Comparison of ENCODE assay signal across 21 cellular contexts in genomic region chr4:6107886-6108285, GRCh38.
"Had no signal": no experiment of that assay in that cellular context is flagged by ENCODE, and none has a peak within 500 bp of the region (broad histone marks: within the 10 kb centered on the region; RNA-seq: fewer than 3 reads in every experiment).

No MANE protein-coding gene starts in this region.

- H3K4me1 Mint-ChIP-seq: activated naive CD4-positive, alpha-beta T cell treated with anti-CD3 and anti-CD28 coated beads, Interleukin-2, amount 10 ng/mL, durations not matched to agents 7 days and 5 days; activated naive CD8-positive, alpha-beta T cell treated with anti-CD3 and anti-CD28 coated beads for 36 hours; T-cell had no signal

- DNase-seq: activated CD4-positive, alpha-beta T cell treated with anti-CD3 and anti-CD28 coated beads for 4 hours; activated CD8-positive, alpha-beta T cell treated with anti-CD3 and anti-CD28 coated beads for 36 hours; activated gamma-delta T cell treated with Interleukin-2 at 50 U/mL for 16 hours; activated naive CD4-positive, alpha-beta T cell treated with anti-CD3 and anti-CD28 coated beads, Interleukin-2, amount 10 ng/mL, durations not matched to agents 7 days and 5 days; activated naive CD8-positive, alpha-beta T cell treated with anti-CD3 and anti-CD28 coated beads for 36 hours; activated T-cell treated with anti-CD3 and anti-CD28 coated beads, Interleukin-2, amount 50 U/mL, for 24 hours; brain microvascular endothelial cell; IMR-90; Kasumi-1; KBM-7; NCI-H1930; NCI-H2107; NCI-H2171 treated with DMSO at 0.1 percent for 48 hours; NCI-H345; NCI-H510A; NCI-H526 treated with DMSO at 0.1 percent for 48 hours; SIG-M5; T-cell; WERI-Rb-1 had no signal

- ATAC-seq: activated CD8-positive, alpha-beta T cell treated with anti-CD3 and anti-CD28 coated beads for 36 hours; T-cell had no signal

- H3K4me3 Mint-ChIP-seq: activated CD8-positive, alpha-beta T cell treated with anti-CD3 and anti-CD28 coated beads for 36 hours; activated naive CD4-positive, alpha-beta T cell treated with anti-CD3 and anti-CD28 coated beads, Interleukin-2, amount 10 ng/mL, durations not matched to agents 7 days and 5 days; activated naive CD8-positive, alpha-beta T cell treated with anti-CD3 and anti-CD28 coated beads for 36 hours; activated T-cell treated with anti-CD3 and anti-CD28 coated beads, Interleukin-2, amount 50 U/mL, for 24 hours; T-cell had no signal

- H3K4me3 ChIP-seq: cardiac muscle cell, SK-N-MC had no signal

- H3K27ac Mint-ChIP-seq: activated CD8-positive, alpha-beta T cell treated with anti-CD3 and anti-CD28 coated beads for 36 hours; activated naive CD4-positive, alpha-beta T cell treated with anti-CD3 and anti-CD28 coated beads, Interleukin-2, amount 10 ng/mL, durations not matched to agents 7 days and 5 days; activated naive CD8-positive, alpha-beta T cell treated with anti-CD3 and anti-CD28 coated beads for 36 hours; activated T-cell treated with anti-CD3 and anti-CD28 coated beads, Interleukin-2, amount 50 U/mL, for 24 hours; T-cell had no signal

- H3K27me3 ChIP-seq: brain microvascular endothelial cell, cardiac muscle cell had no signal

- H3K36me3 Mint-ChIP-seq: activated naive CD8-positive, alpha-beta T cell treated with anti-CD3 and anti-CD28 coated beads for 36 hours had no signal

- H3K36me3 ChIP-seq: brain microvascular endothelial cell, cardiac muscle cell had no signal

- H3K27ac ChIP-seq: brain microvascular endothelial cell, cardiac muscle cell, SK-N-MC, WERI-Rb-1 had no signal

- H3K9me3 Mint-ChIP-seq: activated CD8-positive, alpha-beta T cell treated with anti-CD3 and anti-CD28 coated beads for 36 hours; activated naive CD4-positive, alpha-beta T cell treated with anti-CD3 and anti-CD28 coated beads, Interleukin-2, amount 10 ng/mL, durations not matched to agents 7 days and 5 days; activated naive CD8-positive, alpha-beta T cell treated with anti-CD3 and anti-CD28 coated beads for 36 hours; activated T-cell treated with anti-CD3 and anti-CD28 coated beads, Interleukin-2, amount 50 U/mL, for 24 hours; T-cell had no signal
